In the genomic region with DNA sequence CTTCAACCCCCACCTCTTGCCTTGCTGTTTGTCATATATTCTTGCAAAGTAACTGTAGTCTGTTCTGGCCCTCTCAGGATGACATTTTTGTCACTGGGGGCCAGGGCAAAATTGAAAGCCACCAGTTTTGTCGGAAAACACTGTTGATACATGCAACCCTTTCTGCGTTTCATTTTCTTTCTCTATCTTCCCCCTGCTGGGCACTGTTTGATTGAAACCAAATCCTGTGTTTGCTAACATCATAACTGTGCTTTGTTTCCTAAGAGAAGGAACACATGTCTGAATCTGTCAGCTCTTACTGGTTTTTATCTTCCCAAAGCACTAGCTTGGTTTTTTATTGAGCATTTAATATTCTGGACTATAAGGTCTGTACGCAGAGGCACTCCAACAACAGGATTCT, we compare ENCODE assay signal across 1 cellular context.
TF ChIP-seq lines count a peak whose summit lies in the region.

No MANE protein-coding gene starts in this region.

TF ChIP-seq in GM23338, 12 proteins besides CTCF, POLR2A, EP300 and RAD21:
- TF ChIP-seq EZH2phosphoT487 (IDR thresholded peaks at IDR 0.05; ENCODE audit: unreplicated experiment): no peak
- TF ChIP-seq EZH2 (IDR thresholded peaks at IDR 0.05; ENCODE audit: low read depth, unreplicated experiment): no peak
- no peak for TF ChIP-seq CREB1 (CRISPR knock-in tag; IDR thresholded peaks at IDR 0.05; ENCODE audit: low read depth)
- TF ChIP-seq NANOG (IDR thresholded peaks at IDR 0.05; ENCODE audit: borderline replicate concordance): no peak
- no peak for TF ChIP-seq ZNF331 (CRISPR knock-in tag; IDR thresholded peaks at IDR 0.05; ENCODE audit: low read depth)
